ENCODE assay signal across 15 cellular contexts in the genomic region with DNA sequence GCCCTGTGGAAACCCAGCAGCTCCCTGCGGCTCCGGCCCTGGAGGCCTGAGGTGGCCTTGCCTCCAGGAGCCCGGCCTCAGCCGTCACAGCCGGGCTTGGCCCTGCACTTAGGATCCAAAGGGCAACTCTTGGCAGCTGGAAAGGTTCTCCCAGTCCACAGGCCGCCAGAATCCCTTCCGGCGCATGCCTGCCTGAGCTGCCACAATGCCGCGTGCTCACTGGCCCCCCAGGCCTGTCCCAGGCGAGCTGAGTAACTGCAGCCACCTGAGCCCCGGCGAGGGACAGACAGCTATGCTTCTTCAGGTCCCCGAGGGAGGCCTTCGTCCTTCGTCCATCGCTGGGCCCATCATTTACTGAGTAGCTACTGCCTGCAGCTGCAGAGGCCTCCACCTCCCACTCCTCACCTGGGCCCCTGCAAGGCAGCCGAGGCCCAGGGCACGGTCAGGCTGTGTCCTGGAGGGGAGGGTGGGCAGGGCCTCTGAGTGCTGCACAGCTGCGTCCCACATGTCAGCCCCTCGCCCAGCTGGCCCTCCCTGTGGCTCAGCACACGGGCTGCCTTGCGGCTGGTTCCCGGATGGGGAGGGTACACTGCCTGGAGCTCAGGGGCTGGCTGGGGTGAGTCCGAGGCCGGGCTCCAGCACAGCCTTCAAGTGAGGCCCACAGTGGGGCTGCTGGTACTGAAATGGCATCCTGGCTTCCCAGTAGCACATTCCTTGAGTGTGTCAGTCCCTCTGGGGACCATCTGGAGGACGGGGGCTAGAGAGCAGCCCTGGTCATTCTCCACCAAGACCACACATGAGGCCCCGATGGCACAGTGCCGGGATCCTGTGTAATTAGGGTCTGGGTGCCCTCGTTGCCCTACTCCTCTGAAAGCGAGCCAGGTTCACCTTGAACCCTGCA.
A peak's percentile ranks its signal among the peaks of the same experiment; 100 is the strongest.
DNase-seq lines count a peak whose midpoint lies in the region; ATAC-seq and TF ChIP-seq lines count a peak whose summit lies in the region.
"Had no signal": no experiment of that assay in that cellular context is flagged by ENCODE, and none has a peak within 500 bp of the region (broad histone marks: within the 10 kb centered on the region; RNA-seq: fewer than 3 reads in every experiment).

No MANE protein-coding gene starts in this region.

- no peaks in the 10 kb centered on the region for H3K36me3 ChIP-seq in neural progenitor cell

- no peak overlapping the region for H3K4me3 Mint-ChIP-seq in neural progenitor cell
- H3K4me3 Mint-ChIP-seq: activated T-cell treated with anti-CD3 and anti-CD28 coated beads, Interleukin-2, amount 50 U/mL, for 72 hours; central memory CD8-positive, alpha-beta T cell had no signal

- TF ChIP-seq CTCF in AG10803 (conservative IDR thresholded peaks at IDR 0.05; ENCODE audit: low read length) = no peak
- peak; percentile 21 for TF ChIP-seq CTCF in neural progenitor cell (IDR thresholded peaks at IDR 0.05)

- H3K9me3 Mint-ChIP-seq in neural progenitor cell = no peaks in the 10 kb centered on the region
- H3K9me3 Mint-ChIP-seq: activated T-cell treated with anti-CD3 and anti-CD28 coated beads, Interleukin-2, amount 50 U/mL, for 72 hours; central memory CD8-positive, alpha-beta T cell had no signal

- no peak overlapping the region for H3K4me2 ChIP-seq in neural progenitor cell

- peaks cover 6% of the 10 kb centered on the region for H3K36me3 Mint-ChIP-seq in neural progenitor cell

- peaks cover 33% of the 10 kb centered on the region for H3K4me1 Mint-ChIP-seq in neural progenitor cell

- intact Hi-C loops in Right ventricle myocardium superior (cut with DNase I) = no loop called here

- H4K20me1 ChIP-seq in neural progenitor cell (ENCODE audit: low read depth) = peaks cover 5% of the 10 kb centered on the region

- H3K4me1 ChIP-seq in neural progenitor cell = no peaks in the 10 kb centered on the region

- no peaks in the 10 kb centered on the region for H3K79me2 ChIP-seq in neural progenitor cell (ENCODE audit: low read depth)

- no peak overlapping the region for H2AFZ ChIP-seq in neural progenitor cell (replicated peaks)

- H3K27me3 Mint-ChIP-seq in neural progenitor cell (ENCODE audit: insufficient read depth, low read depth) = peaks cover 3% of the 10 kb centered on the region
- H3K27me3 Mint-ChIP-seq: central memory CD8-positive, alpha-beta T cell had no signal

- H3K9me3 ChIP-seq in neural progenitor cell (ENCODE audit: low read depth) = no peaks in the 10 kb centered on the region

- peak; percentile 46 for ATAC-seq in Right ventricle myocardium superior (ENCODE audit: poor library complexity)
- no peak for ATAC-seq in GM21619 (IDR thresholded peaks at IDR 0.05; ENCODE audit: unreplicated experiment)
- no peak for ATAC-seq in HG02571 (IDR thresholded peaks at IDR 0.05; ENCODE audit: unreplicated experiment)
- ATAC-seq: activated T-cell treated with anti-CD3 and anti-CD28 coated beads, Interleukin-2, amount 50 U/mL, for 72 hours; esophagus mucosa had no signal

- no peaks in the 10 kb centered on the region for H3K27me3 ChIP-seq in neural progenitor cell

- no peaks in the 10 kb centered on the region for H3F3A ChIP-seq in neural progenitor cell (ENCODE audit: low read depth)

- H3K27ac ChIP-seq in neural progenitor cell = no peak overlapping the region
- H3K27ac ChIP-seq: C4-2B had no signal

- H3K27ac Mint-ChIP-seq in neural progenitor cell = no peak overlapping the region
- H3K27ac Mint-ChIP-seq: activated T-cell treated with anti-CD3 and anti-CD28 coated beads, Interleukin-2, amount 50 U/mL, for 72 hours had no signal

- peak overlapping the region; percentile 27 for H3K9ac ChIP-seq in neural progenitor cell

- DNase-seq in AG10803 (ENCODE audit: low read depth) (peak; percentile 14), NAMALWA (ENCODE audit: low spot score) (peak; percentile 52), Right ventricle myocardium superior (peak; percentile 50), neural progenitor cell (ENCODE audit: low spot score) (peak; percentile 56), D341Med (ENCODE audit: low spot score) (no peak), DMS53 (lab: John Stamatoyannopoulos, UW) (no peak)
- DNase-seq: activated CD4-positive, CD25-positive, alpha-beta regulatory T cell treated with anti-CD3 and anti-CD28 coated beads, Interleukin-2, amount 50 U/mL, for 72 hours; activated T-cell treated with anti-CD3 and anti-CD28 coated beads, Interleukin-2, amount 50 U/mL, for 72 hours; NCI-H69; stimulated activated CD8-positive, alpha-beta memory T cell treated with anti-CD3 and anti-CD28 coated beads, Interleukin-4, amount 100 ng/mL, for 48 hours had no signal

- no peak overlapping the region for H3K4me3 ChIP-seq in AG10803 (ENCODE audit: low read length)
- H3K4me3 ChIP-seq in neural progenitor cell = no peak overlapping the region

Comparison
In these comparisons a context has a peak if more than half of its experiments do, and no peak if none do; other contexts are left out.
1. DNase-seq: peak in AG10803 (single experiment), NAMALWA (single experiment), Right ventricle myocardium superior (single experiment) and neural progenitor cell (single experiment); none in D341Med (single experiment) and DMS53 (single experiment).